9 cellular contexts compared by ENCODE assay signal in the genomic region with DNA sequence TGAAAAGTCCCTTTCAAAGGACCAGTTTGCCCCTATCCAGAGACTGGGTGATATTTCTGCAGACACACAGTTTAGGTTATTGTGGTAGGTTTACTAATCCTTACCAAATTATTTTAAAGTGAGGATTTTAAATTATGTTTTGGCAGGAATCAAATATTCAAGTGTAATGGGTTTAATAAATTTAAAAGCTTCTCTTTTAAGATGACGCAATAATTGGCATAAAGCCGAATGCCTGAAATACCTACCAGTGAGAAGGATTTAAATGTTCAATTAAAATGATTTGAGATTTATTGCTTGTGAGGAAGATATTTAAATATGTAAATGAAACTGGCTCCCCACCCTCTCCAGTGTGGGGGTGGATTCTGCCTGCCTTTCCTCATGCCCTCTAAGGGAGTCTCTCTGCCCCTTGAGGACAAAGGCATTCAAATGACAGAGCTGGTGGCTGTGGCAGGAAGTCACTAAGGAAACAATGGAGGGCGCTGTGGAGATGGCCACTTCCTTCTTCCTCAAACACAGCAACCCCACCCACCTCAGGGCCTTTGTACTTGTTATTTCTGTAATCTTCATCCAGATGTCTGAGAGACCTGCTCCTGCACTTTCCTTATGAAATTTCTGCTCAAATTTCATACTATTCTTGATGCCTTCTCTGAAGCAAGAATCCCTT.
DNase-seq lines count a peak whose midpoint lies in the region; ATAC-seq and TF ChIP-seq lines count a peak whose summit lies in the region.
"Had no signal": no experiment of that assay in that cellular context is flagged by ENCODE, and none has a peak within 500 bp of the region (broad histone marks: within the 10 kb centered on the region; RNA-seq: fewer than 3 reads in every experiment).

No MANE protein-coding gene starts in this region.

- ATAC-seq in GM19324 (IDR thresholded peaks at IDR 0.05; ENCODE audit: low FRiP score, unreplicated experiment) = no peak

- no peak overlapping the region for H3K4me3 Mint-ChIP-seq in activated T-helper 1 cell treated with anti-CD3 and anti-CD28 coated beads, Interleukin-12 subunit alpha, Interleukin-12 subunit beta, Interleukin-2, Interleukin-4 antibody, amounts not matched to agents 30 ng/mL and 10 ng/mL and 1 ng/mL, durations not matched to agents 14 hours and 24 hours and 36 hours
- peak overlapping the region; percentile 69 to 84 (median 76) for H3K4me3 Mint-ChIP-seq in immature natural killer cell

- intact Hi-C loops in activated T-helper 1 cell treated with anti-CD3 and anti-CD28 coated beads, Interleukin-12 subunit alpha, Interleukin-12 subunit beta, Interleukin-2, Interleukin-4 antibody, amounts not matched to agents 30 ng/mL and 10 ng/mL and 1 ng/mL, durations not matched to agents 14 hours and 24 hours and 36 hours (cut with micrococcal nuclease) = loop anchor here (5.0 kb wide), 1 partner anchor 239 kb away; no protein-coding TSS in a partner anchor

- no peaks in the 10 kb centered on the region for H3K9me3 Mint-ChIP-seq in activated T-helper 1 cell treated with anti-CD3 and anti-CD28 coated beads, Interleukin-12 subunit alpha, Interleukin-12 subunit beta, Interleukin-2, Interleukin-4 antibody, amounts not matched to agents 30 ng/mL and 10 ng/mL and 1 ng/mL, durations not matched to agents 14 hours and 24 hours and 36 hours
- no peaks in the 10 kb centered on the region for H3K9me3 Mint-ChIP-seq in immature natural killer cell

- no peaks in the 10 kb centered on the region for H3K36me3 Mint-ChIP-seq in activated T-helper 1 cell treated with anti-CD3 and anti-CD28 coated beads, Interleukin-12 subunit alpha, Interleukin-12 subunit beta, Interleukin-2, Interleukin-4 antibody, amounts not matched to agents 30 ng/mL and 10 ng/mL and 1 ng/mL, durations not matched to agents 14 hours and 24 hours and 36 hours (ENCODE audit: low read depth)
- peaks cover 0 to 4% (median 0%) of the 10 kb centered on the region in 3 donors for H3K36me3 Mint-ChIP-seq in immature natural killer cell

- TF ChIP-seq CTCF in GM12873 (IDR thresholded peaks at IDR 0.05; ENCODE audit: insufficient read depth, low read depth, low read length, missing control alignments) (peak; percentile 46), GM13976 (IDR thresholded peaks at IDR 0.05; ENCODE audit: borderline replicate concordance, control extremely low read depth, extremely low read depth, insufficient read depth, missing control alignments) (no peak)

- H3K4me1 Mint-ChIP-seq in activated T-helper 1 cell treated with anti-CD3 and anti-CD28 coated beads, Interleukin-12 subunit alpha, Interleukin-12 subunit beta, Interleukin-2, Interleukin-4 antibody, amounts not matched to agents 30 ng/mL and 10 ng/mL and 1 ng/mL, durations not matched to agents 14 hours and 24 hours and 36 hours (ENCODE audit: low read depth) = peaks cover 15% of the 10 kb centered on the region
- peaks cover 60 to 87% of the 10 kb centered on the region in 2 donors for H3K4me1 Mint-ChIP-seq in immature natural killer cell

- peak; percentile 89 for DNase-seq in NCI-H524 treated with DMSO at 0.1 percent for 48 hours (lab: John Stamatoyannopoulos, UW)
- peak; percentile 21 for DNase-seq in activated T-helper 1 cell treated with anti-CD3 and anti-CD28 coated beads, Interleukin-12 subunit alpha, Interleukin-12 subunit beta, Interleukin-2, Interleukin-4 antibody, amounts not matched to agents 30 ng/mL and 10 ng/mL and 1 ng/mL, durations not matched to agents 14 hours and 24 hours and 36 hours (ENCODE audit: low spot score)
- peak; percentile 44 to 59 (median 55) for DNase-seq in immature natural killer cell
- no peak for DNase-seq in amniotic stem cell (lab: John Stamatoyannopoulos, UW)
- DNase-seq in GM13976 (ENCODE audit: low spot score) = no peak
- DNase-seq in HPDE6-E6E7 (ENCODE audit: extremely low spot score) = no peak
- DNase-seq: heart right ventricle had no signal

- no peak overlapping the region for H3K27ac Mint-ChIP-seq in activated T-helper 1 cell treated with anti-CD3 and anti-CD28 coated beads, Interleukin-12 subunit alpha, Interleukin-12 subunit beta, Interleukin-2, Interleukin-4 antibody, amounts not matched to agents 30 ng/mL and 10 ng/mL and 1 ng/mL, durations not matched to agents 14 hours and 24 hours and 36 hours
- peak overlapping the region; percentile 23 to 76 (median 69) for H3K27ac Mint-ChIP-seq in immature natural killer cell

- no peaks in the 10 kb centered on the region for H3K27me3 Mint-ChIP-seq in activated T-helper 1 cell treated with anti-CD3 and anti-CD28 coated beads, Interleukin-12 subunit alpha, Interleukin-12 subunit beta, Interleukin-2, Interleukin-4 antibody, amounts not matched to agents 30 ng/mL and 10 ng/mL and 1 ng/mL, durations not matched to agents 14 hours and 24 hours and 36 hours (ENCODE audit: insufficient read depth)
- peaks cover 0 to 5% (median 0%) of the 10 kb centered on the region in 3 donors for H3K27me3 Mint-ChIP-seq in immature natural killer cell (ENCODE audit: low read depth in 3 of 3)

- in situ Hi-C loops in GM13976 (cut with MboI; ENCODE audit: low sequenced_read_pairs, unreplicated experiment) = no loop called here

Comparison
In these comparisons a context has a peak if more than half of its experiments do, and no peak if none do; other contexts are left out.
1. DNase-seq: peak in NCI-H524 treated with DMSO at 0.1 percent for 48 hours (single experiment), activated T-helper 1 cell treated with anti-CD3 and anti-CD28 coated beads, Interleukin-12 subunit alpha, Interleukin-12 subunit beta, Interleukin-2, Interleukin-4 antibody, amounts not matched to agents 30 ng/mL and 10 ng/mL and 1 ng/mL, durations not matched to agents 14 hours and 24 hours and 36 hours (single experiment) and immature natural killer cell (3 of 3); none in amniotic stem cell (single experiment), GM13976 (single experiment) and HPDE6-E6E7 (single experiment).